Comparison of ENCODE assay signal across 1 cellular context in genomic region chr5:157269763-157270272, GRCh38.
TF ChIP-seq lines count a peak whose summit lies in the region.

No MANE protein-coding gene starts in this region.

TF ChIP-seq in GM23338, 12 proteins besides CTCF, POLR2A, EP300 and RAD21 (continued from another document):
- no peak for TF ChIP-seq POLR2AphosphoS5 (IDR thresholded peaks at IDR 0.05; ENCODE audit: low read depth)
- no peak for TF ChIP-seq ZNF331 (CRISPR knock-in tag; IDR thresholded peaks at IDR 0.05; ENCODE audit: low read depth)
- TF ChIP-seq EZH2 (IDR thresholded peaks at IDR 0.05; ENCODE audit: low read depth, unreplicated experiment) = no peak
- no peak for TF ChIP-seq REST (IDR thresholded peaks at IDR 0.05; ENCODE audit: unreplicated experiment)
